ENCODE assay signal across 8 cellular contexts in the genomic region with DNA sequence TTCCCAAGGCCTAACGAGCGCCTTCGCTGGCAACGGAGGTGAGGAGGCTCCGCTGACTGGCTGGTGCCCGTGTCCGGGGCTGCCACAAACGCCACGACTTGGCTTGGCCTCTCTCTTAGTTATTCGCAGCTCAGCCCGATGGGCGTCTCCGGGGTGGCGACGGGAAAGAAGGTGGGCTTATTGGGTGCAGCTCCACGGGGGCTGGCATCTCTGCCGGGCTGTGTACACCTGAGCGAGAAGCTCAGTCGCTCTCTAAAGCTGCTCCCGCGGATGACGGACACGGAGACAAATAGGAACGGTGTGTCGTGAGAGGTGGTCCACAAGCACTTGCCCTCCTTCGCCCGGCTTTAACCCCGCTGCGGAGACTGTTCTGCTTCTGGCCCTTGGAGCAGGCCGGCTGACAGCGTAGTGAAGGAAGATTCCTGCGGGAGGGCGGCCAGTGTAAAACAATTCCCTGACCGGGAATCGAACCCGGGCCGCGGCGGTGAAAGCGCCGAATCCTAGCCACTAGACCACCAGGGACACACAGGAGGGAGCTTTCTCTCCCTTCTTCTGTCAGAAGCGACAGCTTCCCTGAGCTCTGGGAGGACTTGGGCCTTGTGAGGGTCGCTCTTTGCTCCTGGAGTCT. TPM values are rescaled to one million over a fixed set of nuclear protein-coding genes. Genes with fewer than 3 reads are reported as not detected.
DNase-seq lines count a peak whose midpoint lies in the region; FAIRE-seq and TF ChIP-seq lines count a peak whose summit lies in the region.
"Not testable (repeated sequence)": the region's sequence is repeated elsewhere in the genome, so short reads cannot be mapped to it uniquely, and the experiment has no call there.

No MANE protein-coding gene starts in this region.

- POLR2A ChIA-PET in endothelial cell of umbilical vein (lab: Charles Lee): not testable (repeated sequence)

- H2BK5ac ChIP-seq in neuronal stem cell (ENCODE audit: low read length): not testable (repeated sequence)

- TF ChIP-seq CTCF in endothelial cell of umbilical vein (IDR thresholded peaks at IDR 0.05; ENCODE audit: extremely low read depth in 1 of 2, insufficient read depth in 1 of 2, low read depth in 1 of 2, low read length in 2 of 2): not testable (repeated sequence)

- not testable (repeated sequence) for H3K9me3 ChIP-seq in endothelial cell of umbilical vein (replicated peaks; ENCODE audit: control insufficient read depth, insufficient read depth, low read length); iPS-20b (ENCODE audit: insufficient read depth, low read depth, low read length); neuronal stem cell (replicated peaks in 1 of 2; ENCODE audit: control insufficient read depth in 2 of 2, insufficient read depth in 1 of 2, low read depth in 1 of 2, low read length in 2 of 2)

- BruUV-seq in endothelial cell of umbilical vein (replicated peaks; lab: Mats Ljungman, UMichigan): TSS peak; percentile 100

- H3K4ac ChIP-seq in neuronal stem cell (ENCODE audit: low read length): not testable (repeated sequence)

- peak; percentile 99 for FAIRE-seq in endothelial cell of umbilical vein (lab: Jason Lieb, UNC)

- intact Hi-C loops in endothelial cell of umbilical vein (cut with micrococcal nuclease): not testable (repeated sequence)

- H3K4me3 ChIP-seq in ACC112 (ENCODE audit: low read depth, low read length) (peak overlapping the region; percentile 62), endothelial cell of umbilical vein (replicated peaks in 1 of 3; ENCODE audit: insufficient read depth in 1 of 3, low read depth in 1 of 3, low read length in 3 of 3) (peak overlapping the region; percentile 23 to 36 (median 29)), iPS-20b (ENCODE audit: low read length) (peak overlapping the region; percentile 68; the same call in 1 of the 2 replicates), neuronal stem cell (ENCODE audit: low read length in 2 of 2) (peak overlapping the region; percentile 46 to 77)

- H3K27ac ChIP-seq in ACC112 (ENCODE audit: low read depth, low read length); endothelial cell of umbilical vein (ENCODE audit: insufficient read depth, low read depth, low read length); iPS-20b (ENCODE audit: low read length): not testable (repeated sequence)
- H3K27ac ChIP-seq in neuronal stem cell (replicated peaks; ENCODE audit: low read length): peak overlapping the region; percentile 28

- not testable (repeated sequence) for H3K9me1 ChIP-seq in endothelial cell of umbilical vein (replicated peaks; ENCODE audit: control insufficient read depth, extremely low read depth, insufficient read depth, low read length)

- H2AFZ ChIP-seq in ACC112 (ENCODE audit: low read length, unreplicated experiment): not testable (repeated sequence)
- H2AFZ ChIP-seq in endothelial cell of umbilical vein (ENCODE audit: low read depth, low read length): peak overlapping the region; percentile 89
- peak overlapping the region; percentile 77 for H2AFZ ChIP-seq in neuronal stem cell (ENCODE audit: low read length)

- H4K8ac ChIP-seq in neuronal stem cell (ENCODE audit: low read depth, low read length): not testable (repeated sequence)

- H3K4me1 ChIP-seq in ACC112 (ENCODE audit: control insufficient read depth, insufficient read depth, low read length, unreplicated experiment); endothelial cell of umbilical vein (ENCODE audit: control insufficient read depth, extremely low read depth, insufficient read depth, low read length); iPS-20b (ENCODE audit: insufficient read depth, low read length); neuronal stem cell (ENCODE audit: control insufficient read depth in 2 of 2, insufficient read depth in 1 of 2, low read depth in 1 of 2, low read length in 2 of 2): not testable (repeated sequence)

- not testable (repeated sequence) for H3K79me2 ChIP-seq in ACC112 (ENCODE audit: control insufficient read depth, insufficient read depth, low read length, unreplicated experiment); endothelial cell of umbilical vein (ENCODE audit: control insufficient read depth, insufficient read depth, low read length)

- H3K9ac ChIP-seq in endothelial cell of umbilical vein (replicated peaks; ENCODE audit: extremely low read depth, insufficient read depth, low read length); iPS-20b (ENCODE audit: low read depth, low read length): not testable (repeated sequence)
- peak overlapping the region; percentile 44 for H3K9ac ChIP-seq in neuronal stem cell (ENCODE audit: low read depth, low read length, poor library complexity)

- H3K79me1 ChIP-seq in neuronal stem cell (ENCODE audit: low read depth, low read length): not testable (repeated sequence)

- not testable (repeated sequence) for H2BK15ac ChIP-seq in neuronal stem cell (ENCODE audit: low read length)

- H4K91ac ChIP-seq in neuronal stem cell (ENCODE audit: low read depth, low read length, poor library complexity): not testable (repeated sequence)

- not testable (repeated sequence) for H3K18ac ChIP-seq in neuronal stem cell (ENCODE audit: low read length)

- dilution Hi-C loops in endothelial cell of umbilical vein (cut with MboI; ENCODE audit: extremely low pct_ligation_motif_present, low sequenced_read_pairs): not testable (repeated sequence)

- not testable (repeated sequence) for TF ChIP-seq POLR2A in endothelial cell of umbilical vein (IDR thresholded peaks at IDR 0.05; ENCODE audit: low read depth, low read length)

- H3K27me3 ChIP-seq in ACC112 (ENCODE audit: insufficient read depth, low read length): not testable (repeated sequence)
- H3K27me3 ChIP-seq in endothelial cell of umbilical vein (ENCODE audit: control insufficient read depth in 2 of 2, insufficient read depth in 2 of 2, low read length in 2 of 2) (peaks cover 12 to 13% of the 10 kb centered on the region in 2 experiments), iPS-20b (ENCODE audit: insufficient read depth, low read length) (peaks cover 40% of the 10 kb centered on the region), neuronal stem cell (ENCODE audit: control insufficient read depth in 3 of 3, insufficient read depth in 3 of 3, low read depth in 1 of 3, low read length in 3 of 3) (peaks cover 0 to 11% (median 2%) of the 10 kb centered on the region in 3 experiments)

- H3K23ac ChIP-seq in neuronal stem cell (ENCODE audit: low read depth, low read length, poor library complexity): not testable (repeated sequence)

- H4K20me1 ChIP-seq in endothelial cell of umbilical vein (replicated peaks; ENCODE audit: control insufficient read depth, extremely low read depth, insufficient read depth, low read length): not testable (repeated sequence)

- peak; percentile 29 for DNase-seq in HCEC 1CT
- DNase-seq in SK-MEL-5 (ENCODE audit: low read depth, low spot score): peak; percentile 20
- DNase-seq in activated naive CD4-positive, alpha-beta T cell treated with anti-CD3 and anti-CD28 coated beads, Interleukin-2, amount 50 U/mL, for 16 hours: peak; percentile 38
- peak; percentile 27 for DNase-seq in endothelial cell of umbilical vein (ENCODE audit: low read depth, low spot score)
- not testable (repeated sequence) for DNase-seq in neuronal stem cell (ENCODE audit: low spot score)
- DNase-seq in stimulated activated CD4-positive, alpha-beta T cell treated with anti-CD3 and anti-CD28 coated beads, TNF-alpha, amount 100 ng/mL, for 48 hours (ENCODE audit: low read depth in 3 of 3): peak in 2 of 3 donors; percentile 35 to 37

- no CpG with 5 or more reads among the region's 43 CpGs for WGBS in neuronal stem cell (ENCODE audit: extremely low coverage in 2 of 2, insufficient read length in 2 of 2, insufficient replicate concordance in 1 of 2), 2 donors

- CTCF ChIA-PET in endothelial cell of umbilical vein (lab: Charles Lee): not testable (repeated sequence)

- not testable (repeated sequence) for H3K14ac ChIP-seq in neuronal stem cell (ENCODE audit: low read length)

- H3K4me2 ChIP-seq in endothelial cell of umbilical vein (ENCODE audit: insufficient read depth, low read length) (peak overlapping the region; percentile 62), neuronal stem cell (ENCODE audit: insufficient read depth, low read length, poor library complexity, severe bottlenecking) (peak overlapping the region; percentile 57)

- not testable (repeated sequence) for H2AK5ac ChIP-seq in neuronal stem cell (ENCODE audit: low read depth, low read length)

- not testable (repeated sequence) for H2BK120ac ChIP-seq in neuronal stem cell (ENCODE audit: low read depth, low read length)

- H3K36me3 ChIP-seq in ACC112 (ENCODE audit: insufficient read depth, low read length); endothelial cell of umbilical vein (ENCODE audit: control insufficient read depth in 2 of 2, extremely low read depth in 1 of 2, insufficient read depth in 2 of 2, low read length in 2 of 2); iPS-20b (ENCODE audit: insufficient read depth, low read depth, low read length); neuronal stem cell (replicated peaks in 1 of 2; ENCODE audit: control insufficient read depth in 2 of 2, insufficient read depth in 2 of 2, low read length in 2 of 2): not testable (repeated sequence)

- not testable (repeated sequence) for H2BK12ac ChIP-seq in neuronal stem cell (ENCODE audit: low read length)

- in situ Hi-C loops in SK-MEL-5 (cut with HindIII; ENCODE audit: low pct_unique_long_range_greater_than_20kb, low sequenced_read_pairs): not testable (repeated sequence)

TF ChIP-seq in endothelial cell of umbilical vein, 7 proteins besides CTCF, POLR2A, EP300 and RAD21:
- TF ChIP-seq EZH2 (IDR thresholded peaks at IDR 0.05; ENCODE audit: borderline replicate concordance, low read depth, low read length, severe bottlenecking): peak; percentile 17

RNA-seq across cellular contexts. Expression of gene RNU1-1, which starts 20.9 kb away (rescaled TPM):
- total RNA-seq in SK-MEL-5 (2014; rRNA removed; shearing (Covaris generic)): under 0.01 TPM in 1 of 2 replicates, not detected in the other
- not detected in 2 replicates for polyA plus RNA-seq in SK-MEL-5 (2015; cell fraction: cytosol; rRNA removed)
- not detected in 2 replicates for polyA plus RNA-seq in SK-MEL-5 (2015; cell fraction: nucleus; rRNA removed)
- 1,319 and 2,019 TPM in 2 replicates for total RNA-seq in endothelial cell of umbilical vein
- polyA plus RNA-seq in endothelial cell of umbilical vein: under 0.01 and 206 TPM in 2 replicates
- under 0.01 TPM in 1 of 2 replicates, not detected in the other for polyA plus RNA-seq in endothelial cell of umbilical vein (2011; cell fraction: cytosol; rRNA removed)
- polyA plus RNA-seq in endothelial cell of umbilical vein (2011; cell fraction: nucleus; rRNA removed): under 0.01 TPM in 2 replicates
- polyA plus RNA-seq in endothelial cell of umbilical vein (2012): 123 TPM in 1 of 2 replicates, not detected in the other
- polyA minus RNA-seq in endothelial cell of umbilical vein: 9,566 and 13,963 TPM in 2 replicates
- polyA minus RNA-seq in endothelial cell of umbilical vein (2011; cell fraction: cytosol; rRNA and poly(A)+ RNA removed): 46,668 TPM
- polyA minus RNA-seq in endothelial cell of umbilical vein (2011; cell fraction: nucleus; rRNA and poly(A)+ RNA removed): 60,677 and 87,675 TPM in 2 replicates
- polyA plus RNA-seq in neuronal stem cell (2013, experiment 1 of 2): 14.3 TPM
- polyA plus RNA-seq in neuronal stem cell (2013, experiment 2 of 2): 15.9 TPM

Comparison
In these comparisons a context has a peak if more than half of its experiments do, and no peak if none do; other contexts are left out.
1. RNA of gene RNU1-1, which starts 20.9 kb away (total RNA-seq): 1,319 to 2,019 TPM in endothelial cell of umbilical vein; under 0.01 TPM in SK-MEL-5; every median in the first group is over 1,000 times any median in the second.
2. Peak in every context shown above with its lines, with median percentiles within 50 percentile points of each other: H3K4me3 ChIP-seq.